ENCODE assay signal across 8 cellular contexts in genomic region chrX:73562458-73562857, GRCh38. TPM values are rescaled to one million over a fixed set of nuclear protein-coding genes. Genes with fewer than 3 reads are reported as not detected.
DNase-seq lines count a peak whose midpoint lies in the region; ATAC-seq and TF ChIP-seq lines count a peak whose summit lies in the region.

No MANE protein-coding gene starts in this region.

- in situ Hi-C loops in mammary epithelial cell (cut with MboI; ENCODE audit: low sequenced_read_pairs in 2 of 2): no loop called here

- peaks cover 2% of the 10 kb centered on the region for H3K27me3 ChIP-seq in mammary epithelial cell (ENCODE audit: insufficient read depth, low read length)
- no peaks in the 10 kb centered on the region for H3K27me3 ChIP-seq in mucosa of stomach (ENCODE audit: control insufficient read depth, insufficient read depth, low read length)

- H2AFZ ChIP-seq in mammary epithelial cell (ENCODE audit: low read depth, low read length): peak overlapping the region; percentile 83

- intact Hi-C loops in mammary epithelial cell (cut with micrococcal nuclease): no loop called here

- H3K79me2 ChIP-seq in mammary epithelial cell (ENCODE audit: insufficient read depth, low read length): peaks cover 4% of the 10 kb centered on the region

- no peaks in the 10 kb centered on the region for H4K20me1 ChIP-seq in mammary epithelial cell (ENCODE audit: insufficient read depth, low read length)

- ATAC-seq in GM18861 (IDR thresholded peaks at IDR 0.05; ENCODE audit: unreplicated experiment) (peak; percentile 11), HG03469 (IDR thresholded peaks at IDR 0.05; ENCODE audit: unreplicated experiment) (peak; percentile 4)

- BruUV-seq in mammary epithelial cell (replicated peaks; lab: Mats Ljungman, UMichigan): no TSS peak

- peak overlapping the region; percentile 62 to 82 (median 69) for H3K4me3 ChIP-seq in mammary epithelial cell (replicated peaks in 1 of 3; ENCODE audit: insufficient read depth in 1 of 3, low read depth in 2 of 3, low read length in 3 of 3)
- peak overlapping the region; percentile 7 for H3K4me3 ChIP-seq in mucosa of stomach (ENCODE audit: low read length)

- H3K27ac ChIP-seq in mammary epithelial cell (ENCODE audit: insufficient read depth, low read depth, low read length): peak overlapping the region; percentile 20

- dilution Hi-C loops in mammary epithelial cell (cut with HindIII; ENCODE audit: low sequenced_read_pairs): no loop called here

- H3K36me3 ChIP-seq in mammary epithelial cell (ENCODE audit: insufficient read depth, low read length) (no peaks in the 10 kb centered on the region), mucosa of stomach (ENCODE audit: control insufficient read depth, insufficient read depth, low read length) (no peaks in the 10 kb centered on the region)

- TF ChIP-seq CTCF in mammary epithelial cell (conservative IDR thresholded peaks at IDR 0.05 in 1 of 2, IDR thresholded peaks at IDR 0.05 in 1 of 2; ENCODE audit: extremely low read depth in 1 of 2, insufficient read depth in 1 of 2, low read depth in 1 of 2, low read length in 2 of 2): no peak

- peak overlapping the region; percentile 81 for H3K4me2 ChIP-seq in mammary epithelial cell (ENCODE audit: insufficient read depth, low read depth, low read length)

- CTCF ChIA-PET in mammary epithelial cell (lab: Charles Lee; ENCODE audit: low non-redundant PET): interaction anchor here (0.6 kb wide), 1 partner anchor 28 kb away, joined by 3 read pairs; no protein-coding TSS in a partner anchor

- DNase-seq in mammary epithelial cell (no peak), DMS114 treated with DMSO at 0.1 percent for 48 hours (lab: John Stamatoyannopoulos, UW; ENCODE audit: unreplicated experiment) (no peak), GM19238 (ENCODE audit: insufficient read length, low spot score) (no peak), HCEC 1CT (no peak), NCI-H2107 treated with DMSO at 0.1 percent for 48 hours (lab: John Stamatoyannopoulos, UW; ENCODE audit: unreplicated experiment) (no peak)

- H3K4me1 ChIP-seq in mammary epithelial cell (ENCODE audit: insufficient read depth, low read length) (no peaks in the 10 kb centered on the region), mucosa of stomach (ENCODE audit: control insufficient read depth, insufficient read depth, low read length) (peaks cover 4% of the 10 kb centered on the region)

- H3K9me3 ChIP-seq in mammary epithelial cell (replicated peaks; ENCODE audit: insufficient read depth, low read length) (no peaks in the 10 kb centered on the region), mucosa of stomach (ENCODE audit: control insufficient read depth, low read length) (no peaks in the 10 kb centered on the region)

- WGBS in mammary epithelial cell (ENCODE audit: low coverage, missing lambda C conversion rate): 48% methylated on average over 3 of the region's 3 CpGs

- H3K9ac ChIP-seq in mammary epithelial cell (ENCODE audit: insufficient read depth, low read length) (peak overlapping the region; percentile 37), mucosa of stomach (ENCODE audit: low read length) (peak overlapping the region; percentile 15)

RNA-seq across cellular contexts. Expression of gene CHIC1, which starts 0.5 kb away (rescaled TPM):
- total RNA-seq in mammary epithelial cell: 10 to 100 TPM in 1 of 2 donors, 1 to 10 TPM in 1; 5.2 to 10.5 TPM
- polyA plus RNA-seq in mammary epithelial cell: 2.3 TPM
- polyA minus RNA-seq in mammary epithelial cell: 1.6 TPM
